ENCODE assay signal across 10 cellular contexts in genomic region chr7:28840515-28841125, GRCh38.
DNase-seq lines count a peak whose midpoint lies in the region; ATAC-seq and TF ChIP-seq lines count a peak whose summit lies in the region.
"Had no signal": no experiment of that assay in that cellular context is flagged by ENCODE, and none has a peak within 500 bp of the region (broad histone marks: within the 10 kb centered on the region; RNA-seq: fewer than 3 reads in every experiment).

No MANE protein-coding gene starts in this region.

- no peak for TF ChIP-seq EP300 in sigmoid colon (IDR thresholded peaks at IDR 0.05)

- H2AFZ ChIP-seq in OCI-LY1 (ENCODE audit: low read length) = no peak overlapping the region

- H3F3A ChIP-seq in OCI-LY1 (ENCODE audit: insufficient read depth, low read length) = no peaks in the 10 kb centered on the region

- TF ChIP-seq POLR2A in sigmoid colon (IDR thresholded peaks at IDR 0.05) = no peak

- 47 to 69% methylated on average over 5 of the region's 5 CpGs for WGBS in sigmoid colon, 2 donors

- no peak overlapping the region for H3K9ac ChIP-seq in OCI-LY1 (ENCODE audit: low read length)
- H3K9ac ChIP-seq: BLaER1 treated with 17β-estradiol and CSF1 and Interleukin-3, amounts not matched to agents 10 nM and 100 nM had no signal

- H3K9me2 ChIP-seq in OCI-LY1 (ENCODE audit: low read depth, low read length) = no peaks in the 10 kb centered on the region

- H3K27ac ChIP-seq in cardiac muscle cell (no peak overlapping the region), OCI-LY1 (ENCODE audit: low read depth, low read length, poor library complexity, severe bottlenecking) (no peak overlapping the region), upper lobe of right lung (no peak overlapping the region), sigmoid colon (no peak overlapping the region)
- H3K27ac ChIP-seq: BLaER1 treated with 17β-estradiol and CSF1 and Interleukin-3, amounts not matched to agents 10 nM and 100 nM had no signal

- H3K4me2 ChIP-seq in OCI-LY1 (ENCODE audit: low read length) = no peak overlapping the region
- H3K4me2 ChIP-seq: BLaER1 treated with 17β-estradiol and CSF1 and Interleukin-3, amounts not matched to agents 10 nM and 100 nM had no signal

- ATAC-seq in Right ventricle myocardium inferior (no peak), upper lobe of right lung (peak; percentile 42)

- H4K20me1 ChIP-seq in OCI-LY1 (ENCODE audit: insufficient read depth, low read length) = no peaks in the 10 kb centered on the region
- H4K20me1 ChIP-seq: BLaER1 treated with 17β-estradiol and CSF1 and Interleukin-3, amounts not matched to agents 10 nM and 100 nM had no signal

- H3K9me3 ChIP-seq in cardiac muscle cell (ENCODE audit: low read depth) (no peaks in the 10 kb centered on the region), OCI-LY1 (ENCODE audit: low read length) (0 out of 2 replicates have a peak, but pooled peaks cover 3% of the 10 kb centered on the region), upper lobe of right lung (no peaks in the 10 kb centered on the region), sigmoid colon (no peaks in the 10 kb centered on the region)

- H3K4me3 ChIP-seq in cardiac muscle cell (no peak overlapping the region), OCI-LY1 (ENCODE audit: low read depth, low read length, poor library complexity, severe bottlenecking) (no peak overlapping the region), fibroblast of mammary gland (ENCODE audit: control insufficient read depth, low read depth, low read length) (no peak overlapping the region), upper lobe of right lung (no peak overlapping the region), sigmoid colon (no peak overlapping the region)
- H3K4me3 ChIP-seq: BLaER1 treated with 17β-estradiol and CSF1 and Interleukin-3, amounts not matched to agents 10 nM and 100 nM had no signal

- DNase-seq in cardiac muscle cell (ENCODE audit: low read depth in 1 of 2, low spot score in 1 of 2) (peak; percentile 13 to 21), Right ventricle myocardium inferior (ENCODE audit: missing footprints) (no peak), fibroblast of mammary gland (ENCODE audit: low read depth) (peak; percentile 16), upper lobe of right lung (no peak), NCI-H1930 (lab: John Stamatoyannopoulos, UW) (no peak), UCSD-AML1 (lab: John Stamatoyannopoulos, UW; ENCODE audit: unreplicated experiment) (no peak), sigmoid colon (no peak)
- DNase-seq: activated B cell treated with CpG ODN at 0.5 μM for 24 hours had no signal

- H3K79me2 ChIP-seq in OCI-LY1 (ENCODE audit: insufficient read depth, low read length) = no peaks in the 10 kb centered on the region

- TF ChIP-seq CTCF in cardiac muscle cell (IDR thresholded peaks at IDR 0.05; ENCODE audit: low read depth, low read length) (peak; percentile 60), OCI-LY1 (IDR thresholded peaks at IDR 0.05; ENCODE audit: low read length) (peak; percentile 56), fibroblast of mammary gland (conservative IDR thresholded peaks at IDR 0.05; ENCODE audit: control insufficient read depth, insufficient read depth, low read depth, low read length) (peak; percentile 57), upper lobe of right lung (IDR thresholded peaks at IDR 0.05) (peak; percentile 56), sigmoid colon (IDR thresholded peaks at IDR 0.05) (peak in 1 of 4 experiments; percentile 19)

- H3K36me3 ChIP-seq in cardiac muscle cell (no peaks in the 10 kb centered on the region), OCI-LY1 (ENCODE audit: insufficient read depth, low read length) (no peaks in the 10 kb centered on the region), upper lobe of right lung (no peaks in the 10 kb centered on the region), sigmoid colon (no peaks in the 10 kb centered on the region)
- H3K36me3 ChIP-seq: BLaER1 treated with 17β-estradiol and CSF1 and Interleukin-3, amounts not matched to agents 10 nM and 100 nM had no signal

- H3K4me1 ChIP-seq in cardiac muscle cell (ENCODE audit: low read depth) = peaks cover 5% of the 10 kb centered on the region
- no peaks in the 10 kb centered on the region for H3K4me1 ChIP-seq in OCI-LY1 (ENCODE audit: insufficient read depth, low read length, severe bottlenecking)
- no peaks in the 10 kb centered on the region for H3K4me1 ChIP-seq in upper lobe of right lung
- no peaks in the 10 kb centered on the region for H3K4me1 ChIP-seq in sigmoid colon
- H3K4me1 ChIP-seq: BLaER1 treated with 17β-estradiol and CSF1 and Interleukin-3, amounts not matched to agents 10 nM and 100 nM had no signal

- intact Hi-C loops in Right ventricle myocardium inferior (cut with DNase I) = no loop called here
- intact Hi-C loops in upper lobe of right lung (cut with DNase I) = no loop called here
- intact Hi-C loops in sigmoid colon (cut with DNase I) = no loop called here

- H3K27me3 ChIP-seq in cardiac muscle cell (no peaks in the 10 kb centered on the region), OCI-LY1 (ENCODE audit: insufficient read depth, low read length) (peaks cover 5% of the 10 kb centered on the region; the same call in 1 of the 2 replicates), upper lobe of right lung (no peaks in the 10 kb centered on the region), sigmoid colon (no peaks in the 10 kb centered on the region)
- H3K27me3 ChIP-seq: BLaER1 treated with 17β-estradiol and CSF1 and Interleukin-3, amounts not matched to agents 10 nM and 100 nM had no signal

Comparison
In these comparisons a context has a peak if more than half of its experiments do, and no peak if none do; other contexts are left out.
1. DNase-seq: peak in cardiac muscle cell (2 of 2) and fibroblast of mammary gland (single experiment); none in Right ventricle myocardium inferior (single experiment), upper lobe of right lung (single experiment), NCI-H1930 (0 of 2), UCSD-AML1 (single experiment) and sigmoid colon (single experiment).